In the genomic region with DNA sequence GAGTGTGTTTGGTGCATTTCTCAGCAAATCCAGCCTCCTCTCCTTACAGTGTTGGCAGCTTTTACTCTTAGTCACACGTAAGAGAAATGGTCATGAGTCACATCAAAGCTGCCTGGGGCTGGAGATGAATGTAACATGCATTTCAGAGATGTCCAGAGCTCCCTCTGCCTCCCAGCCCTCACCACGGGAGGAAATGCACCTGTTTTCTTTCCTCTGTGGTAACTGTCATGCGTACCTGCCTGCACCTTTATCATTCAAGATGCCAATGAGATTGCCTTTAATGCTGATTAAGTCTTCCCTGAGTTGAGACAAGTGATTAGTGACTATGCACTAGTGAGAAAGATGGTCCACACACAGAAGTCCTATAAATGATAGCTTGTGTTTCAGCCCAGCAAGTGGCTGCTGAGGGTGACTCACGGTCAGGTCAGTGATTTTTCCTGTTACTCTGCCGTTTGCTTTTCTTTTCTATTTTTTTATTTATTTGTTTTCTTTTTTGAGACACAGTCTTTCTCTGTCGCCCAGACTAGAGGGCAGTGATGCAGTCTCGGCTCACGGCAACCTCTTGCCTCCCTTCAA, we compare ENCODE assay signal across 8 cellular contexts.
DNase-seq lines count a peak whose midpoint lies in the region; ATAC-seq and TF ChIP-seq lines count a peak whose summit lies in the region.

No MANE protein-coding gene starts in this region.

- H3K4me1 ChIP-seq in hepatocyte (ENCODE audit: insufficient read depth): peaks cover 9% of the 10 kb centered on the region
- peaks cover 0 to 11% (median 5%) of the 10 kb centered on the region in 4 donors for H3K4me1 ChIP-seq in transverse colon

- DNase-seq in activated naive CD4-positive, alpha-beta T cell treated with anti-CD3 and anti-CD28 coated beads for 36 hours: peak; percentile 68
- no peak for DNase-seq in activated naive CD4-positive, alpha-beta T cell treated with anti-CD3 and anti-CD28 coated beads, Interleukin-2, amount 50 U/mL, for 16 hours
- peak; percentile 9 for DNase-seq in activated CD4-positive, alpha-beta T cell treated with anti-CD3 and anti-CD28 coated beads, Interleukin-2, amount 50 U/mL, for 1 hour
- DNase-seq in hepatocyte (ENCODE audit: low spot score) (peak; percentile 70), transverse colon (no peak), SK-N-DZ (ENCODE audit: low spot score) (no peak), DMS153 (lab: John Stamatoyannopoulos, UW) (no peak)

- in situ Hi-C loops in transverse colon (cut with MboI; ENCODE audit: low pct_ligation_motif_present in 1 of 4, low pct_unique_long_range_greater_than_20kb in 1 of 4, low sequenced_read_pairs in 3 of 4): no loop called here

- 49% methylated on average over 8 of the region's 8 CpGs for whole genome bisulfite sequencing in hepatocyte (ENCODE audit: low lambda C conversion rate, missing lambda C conversion rate)
- 49 to 63% methylated on average over 7 to 8 of the region's 8 CpGs for WGBS in transverse colon (ENCODE audit: low coverage in 1 of 2), 2 donors

- peak overlapping the region; percentile 21 for H3K27ac ChIP-seq in hepatocyte
- H3K27ac ChIP-seq in transverse colon: peak overlapping the region; percentile 2 to 84 (median 66)

- no peak overlapping the region for H2AFZ ChIP-seq in hepatocyte

- H3K4me2 ChIP-seq in hepatocyte: no peak overlapping the region

- H3K9me3 Mint-ChIP-seq in activated naive CD4-positive, alpha-beta T cell treated with anti-CD3 and anti-CD28 coated beads for 36 hours: no peaks in the 10 kb centered on the region

- H3K9me3 ChIP-seq in hepatocyte (ENCODE audit: low read depth): no peaks in the 10 kb centered on the region
- H3K9me3 ChIP-seq in transverse colon: no peaks in the 10 kb centered on the region

- H3K4me3 Mint-ChIP-seq in activated naive CD4-positive, alpha-beta T cell treated with anti-CD3 and anti-CD28 coated beads for 36 hours: no peak overlapping the region

- CTCF ChIA-PET in activated naive CD4-positive, alpha-beta T cell treated with anti-CD3 and anti-CD28 coated beads for 36 hours (lab: Charles Lee): no interaction called here

- H3K27ac Mint-ChIP-seq in activated naive CD4-positive, alpha-beta T cell treated with anti-CD3 and anti-CD28 coated beads for 36 hours: no peak overlapping the region

- peak; percentile 10 for TF ChIP-seq EP300 in transverse colon (IDR thresholded peaks at IDR 0.05; ENCODE audit: low read depth)

- H3K27me3 ChIP-seq in hepatocyte (no peaks in the 10 kb centered on the region), transverse colon (no peaks in the 10 kb centered on the region)

- H3K9me2 ChIP-seq in hepatocyte (replicated peaks; ENCODE audit: insufficient read depth): no peaks in the 10 kb centered on the region

- no peaks in the 10 kb centered on the region for H3K36me3 Mint-ChIP-seq in activated naive CD4-positive, alpha-beta T cell treated with anti-CD3 and anti-CD28 coated beads for 36 hours (ENCODE audit: low read depth)

- H3K36me3 ChIP-seq in hepatocyte (replicated peaks; ENCODE audit: insufficient read depth, low read depth): no peaks in the 10 kb centered on the region
- H3K36me3 ChIP-seq in transverse colon: no peaks in the 10 kb centered on the region

- H3K27me3 Mint-ChIP-seq in activated naive CD4-positive, alpha-beta T cell treated with anti-CD3 and anti-CD28 coated beads for 36 hours (ENCODE audit: low read depth): no peaks in the 10 kb centered on the region

- intact Hi-C loops in activated naive CD4-positive, alpha-beta T cell treated with anti-CD3 and anti-CD28 coated beads for 36 hours (cut with micrococcal nuclease): loop anchor here (1.0 to 5.0 kb wide), 6 partner anchors 83 to 409 kb away; no protein-coding TSS in a partner anchor
- intact Hi-C loops in transverse colon (cut with DNase I; ENCODE audit: low total_unique reads): no loop called here

- peaks cover 29% of the 10 kb centered on the region for H3K4me1 Mint-ChIP-seq in activated naive CD4-positive, alpha-beta T cell treated with anti-CD3 and anti-CD28 coated beads for 36 hours (ENCODE audit: low read depth)

- ATAC-seq in HG02852 (IDR thresholded peaks at IDR 0.05; ENCODE audit: unreplicated experiment): no peak

- H3K4me3 ChIP-seq in hepatocyte: no peak overlapping the region
- H3K4me3 ChIP-seq in transverse colon: no peak overlapping the region

- TF ChIP-seq POLR2A in transverse colon (IDR thresholded peaks at IDR 0.05): no peak

- H3K79me2 ChIP-seq in hepatocyte: no peaks in the 10 kb centered on the region

- TF ChIP-seq CTCF in hepatocyte (IDR thresholded peaks at IDR 0.05; ENCODE audit: poor library complexity) (no peak), transverse colon (IDR thresholded peaks at IDR 0.05) (no peak)

- H4K20me1 ChIP-seq in hepatocyte (ENCODE audit: insufficient read depth, poor library complexity, severe bottlenecking): no peaks in the 10 kb centered on the region

Comparison
In these comparisons a context has a peak if more than half of its experiments do, and no peak if none do; other contexts are left out.
1. DNase-seq: peak in activated naive CD4-positive, alpha-beta T cell treated with anti-CD3 and anti-CD28 coated beads for 36 hours (single experiment), activated CD4-positive, alpha-beta T cell treated with anti-CD3 and anti-CD28 coated beads, Interleukin-2, amount 50 U/mL, for 1 hour (single experiment) and hepatocyte (single experiment); none in activated naive CD4-positive, alpha-beta T cell treated with anti-CD3 and anti-CD28 coated beads, Interleukin-2, amount 50 U/mL, for 16 hours (single experiment), transverse colon (single experiment), SK-N-DZ (single experiment) and DMS153 (single experiment).